1 cellular context compared by ENCODE assay signal in genomic region chr17:57649191-57649590, GRCh38.
TF ChIP-seq lines count a peak whose summit lies in the region.

No MANE protein-coding gene starts in this region.

TF ChIP-seq in HCT116, 20 proteins besides CTCF, POLR2A, EP300 and RAD21 (continued from another document):
- TF ChIP-seq TCF7L2 (IDR thresholded peaks at IDR 0.05; ENCODE audit: borderline replicate concordance, extremely low read depth, insufficient read depth, insufficient read length) = no peak
- no peak for TF ChIP-seq REST (IDR thresholded peaks at IDR 0.05; ENCODE audit: low read depth)
- no peak for TF ChIP-seq YY1 (IDR thresholded peaks at IDR 0.05; ENCODE audit: extremely low read depth, insufficient replicate concordance, low read depth, low read length)
- TF ChIP-seq EZH2phosphoT487 (IDR thresholded peaks at IDR 0.05; ENCODE audit: borderline replicate concordance) = no peak
- no peak for TF ChIP-seq JUND (IDR thresholded peaks at IDR 0.05)
- TF ChIP-seq SP1 (IDR thresholded peaks at IDR 0.05; ENCODE audit: low read depth) = no peak
- no peak for TF ChIP-seq CBX3 (IDR thresholded peaks at IDR 0.05; ENCODE audit: low read depth)
- no peak for TF ChIP-seq ELF1 (IDR thresholded peaks at IDR 0.05; ENCODE audit: borderline replicate concordance, low read depth)
- no peak for TF ChIP-seq FOSL1 (IDR thresholded peaks at IDR 0.05; ENCODE audit: low read depth)
- TF ChIP-seq SIN3A (IDR thresholded peaks at IDR 0.05; ENCODE audit: low read depth) = no peak
- TF ChIP-seq POLR2AphosphoS5 (IDR thresholded peaks at IDR 0.05; ENCODE audit: low read depth, low read length) = no peak
- TF ChIP-seq, protein P1, sequence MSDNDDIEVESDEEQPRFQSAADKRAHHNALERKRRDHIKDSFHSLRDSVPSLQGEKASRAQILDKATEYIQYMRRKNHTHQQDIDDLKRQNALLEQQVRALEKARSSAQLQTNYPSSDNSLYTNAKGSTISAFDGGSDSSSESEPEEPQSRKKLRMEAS (IDR thresholded peaks at IDR 0.05) = no peak
- no peak for TF ChIP-seq ZNF274 (IDR thresholded peaks at IDR 0.05; ENCODE audit: low read depth, low read length)
